Comparison of ENCODE assay signal across 14 cellular contexts in the genomic region with DNA sequence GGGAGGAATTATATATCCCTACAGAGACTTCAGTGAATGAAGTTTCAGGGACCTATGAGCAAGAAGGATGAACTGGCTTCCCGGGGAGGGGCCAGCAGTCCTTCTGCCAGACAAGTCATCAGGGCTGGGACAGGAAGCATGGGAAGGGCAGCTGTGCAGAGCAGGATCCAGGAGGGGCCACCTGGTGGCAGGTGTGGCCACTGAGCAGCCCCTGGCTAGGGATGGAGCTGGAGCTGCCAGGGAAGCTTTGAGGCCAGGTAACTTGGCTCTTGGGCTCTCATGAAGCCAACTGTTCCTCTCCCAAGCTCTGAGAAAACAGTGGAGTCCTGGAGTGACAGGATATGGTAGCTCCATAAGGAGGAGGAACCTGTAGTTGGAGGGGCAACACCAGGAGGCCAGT.
A peak's percentile ranks its signal among the peaks of the same experiment; 100 is the strongest.
DNase-seq lines count a peak whose midpoint lies in the region; ATAC-seq, FAIRE-seq and TF ChIP-seq lines count a peak whose summit lies in the region.
"Had no signal": no experiment of that assay in that cellular context is flagged by ENCODE, and none has a peak within 500 bp of the region (broad histone marks: within the 10 kb centered on the region; RNA-seq: fewer than 3 reads in every experiment).

No MANE protein-coding gene starts in this region.

- peak; percentile 10 for TF ChIP-seq CTCF in bronchial epithelial cell (IDR thresholded peaks at IDR 0.05; ENCODE audit: insufficient read depth, low read length, severe bottlenecking)

- H3K27me3 ChIP-seq in bronchial epithelial cell (ENCODE audit: control insufficient read depth, insufficient read depth, low read length), result no peaks in the 10 kb centered on the region
- H3K27me3 ChIP-seq: colonic mucosa, ovary, spleen had no signal

- H3K36me3 ChIP-seq in bronchial epithelial cell (ENCODE audit: control insufficient read depth, insufficient read depth, low read length), result no peaks in the 10 kb centered on the region
- H3K36me3 ChIP-seq: colonic mucosa, ovary, spleen had no signal

- FAIRE-seq in bronchial epithelial cell (lab: Jason Lieb, UNC), result no peak

- DNase-seq in DMS153 (lab: John Stamatoyannopoulos, UW) (peak; percentile 0), DMS153 treated with DMSO at 0.1 percent for 48 hours (lab: John Stamatoyannopoulos, UW; ENCODE audit: unreplicated experiment) (no peak), HT1080 (ENCODE audit: low read depth) (peak; percentile 17), bronchial epithelial cell (ENCODE audit: low read depth) (peak; percentile 15), mesenteric fat pad (ENCODE audit: low spot score) (peak; percentile 49)
- no peak for DNase-seq in activated CD4-positive, alpha-beta T cell treated with anti-CD3 and anti-CD28 coated beads, Interleukin-2, amount 50 U/mL, for 48 hours
- DNase-seq: activated CD4-positive, CD25-positive, alpha-beta regulatory T cell treated with anti-CD3 and anti-CD28 coated beads, Interleukin-2, amount 50 U/mL, for 72 hours; activated T-cell treated with anti-CD3 and anti-CD28 coated beads for 4 hours; colonic mucosa; NCI-H1436 treated with DMSO at 0.1 percent for 48 hours; ovary; spleen had no signal

- no peak for ATAC-seq in HG03196 (IDR thresholded peaks at IDR 0.05; ENCODE audit: unreplicated experiment)
- no peak for ATAC-seq in HG02588 (IDR thresholded peaks at IDR 0.05; ENCODE audit: unreplicated experiment)

- H3K4me3 ChIP-seq in bronchial epithelial cell (ENCODE audit: low read depth, low read length), result no peak overlapping the region
- H3K4me3 ChIP-seq: colonic mucosa, ovary, spleen had no signal

Comparison
In these comparisons a context has a peak if more than half of its experiments do, and no peak if none do; other contexts are left out.
1. DNase-seq: peak in DMS153 (single experiment), HT1080 (single experiment), bronchial epithelial cell (single experiment) and mesenteric fat pad (single experiment); none in DMS153 treated with DMSO at 0.1 percent for 48 hours (single experiment) and activated CD4-positive, alpha-beta T cell treated with anti-CD3 and anti-CD28 coated beads, Interleukin-2, amount 50 U/mL, for 48 hours (0 of 2).